In the genomic region with DNA sequence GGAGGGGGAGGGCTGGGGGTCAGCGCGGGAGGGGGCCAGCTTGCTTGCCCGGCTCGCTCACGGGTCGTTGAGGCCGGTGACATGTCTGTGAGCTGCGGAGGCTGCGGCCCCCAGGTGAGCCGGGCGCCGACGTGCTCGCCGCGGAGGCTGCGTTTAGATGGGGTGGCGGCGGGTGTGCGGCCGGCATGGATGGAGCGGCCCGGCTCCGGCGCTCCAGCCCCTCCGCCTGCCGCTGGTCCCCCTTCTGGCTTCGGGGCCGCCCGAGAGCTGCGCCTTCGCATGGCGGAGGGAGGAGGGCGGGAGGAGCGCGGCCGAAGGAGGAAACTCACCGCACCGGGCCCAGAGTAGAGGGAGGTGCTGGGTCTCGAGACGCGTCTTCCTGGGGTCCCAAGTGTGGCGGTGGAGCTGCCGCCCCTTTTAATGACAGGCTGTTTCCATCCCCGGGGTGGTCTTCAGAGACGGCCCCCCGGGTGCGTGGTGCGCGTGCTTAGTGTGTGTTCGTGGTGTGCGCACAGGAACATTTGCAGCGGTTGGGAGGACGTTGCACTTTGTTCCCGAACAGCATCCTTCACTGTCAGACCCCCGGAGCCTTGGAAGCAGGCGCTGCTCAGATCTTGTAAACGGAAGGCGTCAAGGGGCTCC, we compare ENCODE assay signal across 8 cellular contexts. TPM values are rescaled to one million over a fixed set of nuclear protein-coding genes. Genes with fewer than 3 reads are reported as not detected.
DNase-seq lines count a peak whose midpoint lies in the region; ATAC-seq and TF ChIP-seq lines count a peak whose summit lies in the region.

AKAP11 (plus strand) TSS at position 38 of the 642 bp plus-strand sequence. CDS start 14,197 bp downstream, outside the sequence.

- H3K27ac ChIP-seq in A673 (ENCODE audit: low read depth, low read length, poor library complexity, severe bottlenecking) (peak within 1 kb of the TSS; percentile 76), neural cell (ENCODE audit: low read length) (peak within 1 kb of the TSS; percentile 96), subcutaneous abdominal adipose tissue (ENCODE audit: low read depth, low read length) (peak within 1 kb of the TSS; percentile 84)

- ATAC-seq in GM18517 (IDR thresholded peaks at IDR 0.05; ENCODE audit: unreplicated experiment): peak; percentile 18
- ATAC-seq in HG03045 (IDR thresholded peaks at IDR 0.05; ENCODE audit: unreplicated experiment): peak; percentile 33

- intact Hi-C loops in A673 (cut with micrococcal nuclease; ENCODE audit: unreplicated experiment): no loop called here

- no peak for TF ChIP-seq RAD21 in neural cell (conservative IDR thresholded peaks at IDR 0.05)

- POLR2A ChIA-PET in A673 (lab: Charles Lee; ENCODE audit: low non-redundant PET): interaction anchor here (0.7 kb wide), 1 partner anchor 450 kb away, joined by 4 read pairs; no protein-coding TSS in a partner anchor

- H3K27me3 ChIP-seq in A673 (replicated peaks; ENCODE audit: insufficient read depth, low read depth, low read length, poor library complexity) (no peaks in the 10 kb centered on the region), NT2/D1 (ENCODE audit: insufficient read depth, insufficient read length) (no peaks in the 10 kb centered on the region), neural cell (ENCODE audit: insufficient read depth, low read depth, low read length) (no peaks in the 10 kb centered on the region), subcutaneous abdominal adipose tissue (ENCODE audit: control insufficient read depth in 5 of 5, insufficient read depth in 4 of 5, low read length in 5 of 5) (no peaks in the 10 kb centered on the region)

- TF ChIP-seq EP300 in neural cell (conservative IDR thresholded peaks at IDR 0.05; ENCODE audit: poor library complexity, severe bottlenecking): no peak

- peak within 1 kb of the TSS; percentile 80 for H3K4me3 ChIP-seq in A673 (ENCODE audit: low read depth, low read length, poor library complexity, severe bottlenecking)
- H3K4me3 ChIP-seq in NT2/D1 (ENCODE audit: insufficient read length, low read depth): peak within 1 kb of the TSS; percentile 68
- H3K4me3 ChIP-seq in fibroblast of pulmonary artery (replicated peaks; ENCODE audit: low read depth, low read length): peak within 1 kb of the TSS; percentile 83
- H3K4me3 ChIP-seq in neural cell (ENCODE audit: low read length): peak within 1 kb of the TSS; percentile 94
- H3K4me3 ChIP-seq in subcutaneous abdominal adipose tissue (ENCODE audit: low read depth in 1 of 5, low read length in 5 of 5): peak within 1 kb of the TSS; percentile 88 to 92 (median 90)

- peaks cover 11% of the 10 kb centered on the region for H3K4me1 ChIP-seq in A673 (ENCODE audit: insufficient read depth, low read length, poor library complexity, severe bottlenecking)
- no peaks in the 10 kb centered on the region for H3K4me1 ChIP-seq in NT2/D1 (ENCODE audit: insufficient read depth, insufficient read length)
- peaks cover 0 to 48% (median 41%) of the 10 kb centered on the region in 5 donors for H3K4me1 ChIP-seq in subcutaneous abdominal adipose tissue (ENCODE audit: control insufficient read depth in 5 of 5, insufficient read depth in 5 of 5, low read length in 5 of 5)

- no TSS peak for BruUV-seq in A673 (replicated peaks; lab: Mats Ljungman, UMichigan)

- H3K9me2 ChIP-seq in neural cell (ENCODE audit: insufficient read depth, low read length): no peaks in the 10 kb centered on the region

- CTCF ChIA-PET in A673 (lab: Charles Lee): interaction anchor here (0.6 kb wide), 1 partner anchor 337 kb away, joined by 3 read pairs; no protein-coding TSS in a partner anchor

- no peaks in the 10 kb centered on the region for H4K20me1 ChIP-seq in neural cell (ENCODE audit: insufficient read depth)

- H3K36me3 ChIP-seq in A673 (ENCODE audit: insufficient read depth, low read length, poor library complexity, severe bottlenecking): no peaks in the 10 kb centered on the region
- H3K36me3 ChIP-seq in NT2/D1 (ENCODE audit: insufficient read depth, insufficient read length, low read length): no peaks in the 10 kb centered on the region
- H3K36me3 ChIP-seq in neural cell (ENCODE audit: insufficient read depth, low read length): no peaks in the 10 kb centered on the region
- H3K36me3 ChIP-seq in subcutaneous abdominal adipose tissue (ENCODE audit: control insufficient read depth in 5 of 5, insufficient read depth in 5 of 5, low read length in 5 of 5): no peaks in the 10 kb centered on the region

- H3K9ac ChIP-seq in NT2/D1 (ENCODE audit: insufficient read length, low read depth): peak within 1 kb of the TSS; percentile 94
- H3K9ac ChIP-seq in neural cell (ENCODE audit: low read length): peak within 1 kb of the TSS; percentile 90
- peak within 1 kb of the TSS; percentile 50 to 91 (median 86) for H3K9ac ChIP-seq in subcutaneous abdominal adipose tissue (ENCODE audit: low read length in 5 of 5)

- peaks cover 44% of the 10 kb centered on the region for H3K79me2 ChIP-seq in neural cell (replicated peaks; ENCODE audit: insufficient read depth, low read length)

- DNase-seq in A673 (ENCODE audit: low spot score) (peak; percentile 65), NT2/D1 (ENCODE audit: low read depth, low spot score) (peak; percentile 6), fibroblast of pulmonary artery (ENCODE audit: low read depth) (peak; percentile 49)
- peak; percentile 25 to 34 for DNase-seq in activated T-helper 1 cell treated with anti-CD3 and anti-CD28 coated beads, Interleukin-2, amount 50 U/mL, for 16 hours (ENCODE audit: low read depth in 1 of 2, low spot score in 1 of 2)

- TF ChIP-seq CTCF in A673 (conservative IDR thresholded peaks at IDR 0.05; ENCODE audit: low read depth, low read length) (no peak), fibroblast of pulmonary artery (IDR thresholded peaks at IDR 0.05; ENCODE audit: low read length, missing control alignments) (no peak), neural cell (IDR thresholded peaks at IDR 0.05; ENCODE audit: poor library complexity, severe bottlenecking) (no peak)

- H3K4me2 ChIP-seq in neural cell (ENCODE audit: low read length): peak within 1 kb of the TSS; percentile 95

- H3K9me3 ChIP-seq in A673 (ENCODE audit: low read depth, low read length, poor library complexity, severe bottlenecking): peaks cover 11% of the 10 kb centered on the region
- peaks cover 25% of the 10 kb centered on the region; the same call in 1 of the 2 replicates for H3K9me3 ChIP-seq in NT2/D1 (ENCODE audit: insufficient read depth, low read length)
- H3K9me3 ChIP-seq in neural cell (ENCODE audit: low read length): no peaks in the 10 kb centered on the region
- no peaks in the 10 kb centered on the region for H3K9me3 ChIP-seq in subcutaneous abdominal adipose tissue (ENCODE audit: control insufficient read depth in 5 of 5, low read length in 5 of 5)

- no peaks in the 10 kb centered on the region for H3F3A ChIP-seq in neural cell (ENCODE audit: insufficient read depth, low read length, poor library complexity, severe bottlenecking)

- H2AFZ ChIP-seq in neural cell (ENCODE audit: low read depth, low read length): peak within 1 kb of the TSS; percentile 82

TF ChIP-seq in neural cell, 6 proteins besides CTCF, POLR2A, EP300 and RAD21:
- peak; percentile 23 for TF ChIP-seq MXI1 (conservative IDR thresholded peaks at IDR 0.05; ENCODE audit: poor library complexity, severe bottlenecking)
- TF ChIP-seq TAF1 (IDR thresholded peaks at IDR 0.05; ENCODE audit: low read depth): peak; percentile 82
- no peak for TF ChIP-seq EZH2 (IDR thresholded peaks at IDR 0.05; ENCODE audit: borderline replicate concordance, insufficient read depth, low read length, poor library complexity, severe bottlenecking)
- peak; percentile 52 for TF ChIP-seq POLR2AphosphoS5 (IDR thresholded peaks at IDR 0.05)
- TF ChIP-seq, protein P1, sequence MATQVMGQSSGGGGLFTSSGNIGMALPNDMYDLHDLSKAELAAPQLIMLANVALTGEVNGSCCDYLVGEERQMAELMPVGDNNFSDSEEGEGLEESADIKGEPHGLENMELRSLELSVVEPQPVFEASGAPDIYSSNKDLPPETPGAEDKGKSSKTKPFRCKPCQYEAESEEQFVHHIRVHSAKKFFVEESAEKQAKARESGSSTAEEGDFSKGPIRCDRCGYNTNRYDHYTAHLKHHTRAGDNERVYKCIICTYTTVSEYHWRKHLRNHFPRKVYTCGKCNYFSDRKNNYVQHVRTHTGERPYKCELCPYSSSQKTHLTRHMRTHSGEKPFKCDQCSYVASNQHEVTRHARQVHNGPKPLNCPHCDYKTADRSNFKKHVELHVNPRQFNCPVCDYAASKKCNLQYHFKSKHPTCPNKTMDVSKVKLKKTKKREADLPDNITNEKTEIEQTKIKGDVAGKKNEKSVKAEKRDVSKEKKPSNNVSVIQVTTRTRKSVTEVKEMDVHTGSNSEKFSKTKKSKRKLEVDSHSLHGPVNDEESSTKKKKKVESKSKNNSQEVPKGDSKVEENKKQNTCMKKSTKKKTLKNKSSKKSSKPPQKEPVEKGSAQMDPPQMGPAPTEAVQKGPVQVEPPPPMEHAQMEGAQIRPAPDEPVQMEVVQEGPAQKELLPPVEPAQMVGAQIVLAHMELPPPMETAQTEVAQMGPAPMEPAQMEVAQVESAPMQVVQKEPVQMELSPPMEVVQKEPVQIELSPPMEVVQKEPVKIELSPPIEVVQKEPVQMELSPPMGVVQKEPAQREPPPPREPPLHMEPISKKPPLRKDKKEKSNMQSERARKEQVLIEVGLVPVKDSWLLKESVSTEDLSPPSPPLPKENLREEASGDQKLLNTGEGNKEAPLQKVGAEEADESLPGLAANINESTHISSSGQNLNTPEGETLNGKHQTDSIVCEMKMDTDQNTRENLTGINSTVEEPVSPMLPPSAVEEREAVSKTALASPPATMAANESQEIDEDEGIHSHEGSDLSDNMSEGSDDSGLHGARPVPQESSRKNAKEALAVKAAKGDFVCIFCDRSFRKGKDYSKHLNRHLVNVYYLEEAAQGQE (IDR thresholded peaks at IDR 0.05; ENCODE audit: borderline replicate concordance): peak; percentile 52
- peak; percentile 47 for TF ChIP-seq SMC3 (conservative IDR thresholded peaks at IDR 0.05; ENCODE audit: poor library complexity)

RNA-seq across cellular contexts. Expression of gene AKAP11, which starts in this region (rescaled TPM):
- 24.0 and 24.1 TPM in 2 replicates for total RNA-seq in A673 (2021)
- polyA plus RNA-seq in neural cell: 19.4 and 20.9 TPM in 2 replicates
- polyA minus RNA-seq in neural cell: 68.7 and 90.4 TPM in 2 replicates

Comparison
In these comparisons a context has a peak if more than half of its experiments do, and no peak if none do; other contexts are left out.
1. Peak in every context shown above with its lines: DNase-seq, ATAC-seq, H3K4me3 ChIP-seq and H3K27ac ChIP-seq.
2. DNase-seq: peak in every context shown above with its lines; median percentile 65 in A673; 49 in fibroblast of pulmonary artery; 30 in activated T-helper 1 cell treated with anti-CD3 and anti-CD28 coated beads, Interleukin-2, amount 50 U/mL, for 16 hours; 6 in NT2/D1.